Comparison of ENCODE assay signal across 1 cellular context in the genomic region with DNA sequence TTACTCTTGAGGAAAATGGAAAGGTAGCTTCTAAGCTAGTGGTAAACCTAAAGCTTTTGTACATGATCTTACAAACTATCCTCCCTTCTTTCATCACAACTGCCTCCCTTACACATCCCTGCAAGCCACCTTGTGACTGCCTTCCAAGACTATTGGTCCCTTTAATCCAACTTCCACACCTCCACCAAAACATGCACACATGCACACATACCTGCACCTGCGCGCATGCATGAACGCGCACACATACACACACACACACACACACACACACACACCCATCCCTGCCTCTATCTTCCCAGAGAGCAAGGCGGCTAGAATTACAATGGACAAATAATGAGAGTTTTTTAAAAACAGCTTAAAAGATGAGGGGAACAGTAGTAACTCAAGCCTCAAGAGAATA.
TF ChIP-seq lines count a peak whose summit lies in the region.

No MANE protein-coding gene starts in this region.

TF ChIP-seq in IMR-90, 13 proteins besides CTCF, POLR2A, EP300 and RAD21:
- TF ChIP-seq RCOR1 (IDR thresholded peaks at IDR 0.05; ENCODE audit: insufficient replicate concordance, low read length) (no peak), MAZ (IDR thresholded peaks at IDR 0.05; ENCODE audit: borderline replicate concordance, low read depth, low read length) (no peak), CHD1 (IDR thresholded peaks at IDR 0.05; ENCODE audit: low read depth, low read length) (no peak), FOS (IDR thresholded peaks at IDR 0.05; ENCODE audit: low read depth, low read length) (no peak), RFX5 (IDR thresholded peaks at IDR 0.05; ENCODE audit: low read depth, low read length) (no peak), SMC3 (IDR thresholded peaks at IDR 0.05; ENCODE audit: low read depth, low read length) (no peak), MAFK (IDR thresholded peaks at IDR 0.05; ENCODE audit: low read depth, low read length) (no peak), MXI1 (IDR thresholded peaks at IDR 0.05; ENCODE audit: borderline replicate concordance, low read depth, low read length) (no peak), BHLHE40 (IDR thresholded peaks at IDR 0.05; ENCODE audit: low read depth, low read length) (no peak), NFE2L2 (IDR thresholded peaks at IDR 0.05; ENCODE audit: low read depth, low read length) (no peak), CEBPB (IDR thresholded peaks at IDR 0.05; ENCODE audit: low read depth, low read length) (no peak)
- TF ChIP-seq, protein P1, sequence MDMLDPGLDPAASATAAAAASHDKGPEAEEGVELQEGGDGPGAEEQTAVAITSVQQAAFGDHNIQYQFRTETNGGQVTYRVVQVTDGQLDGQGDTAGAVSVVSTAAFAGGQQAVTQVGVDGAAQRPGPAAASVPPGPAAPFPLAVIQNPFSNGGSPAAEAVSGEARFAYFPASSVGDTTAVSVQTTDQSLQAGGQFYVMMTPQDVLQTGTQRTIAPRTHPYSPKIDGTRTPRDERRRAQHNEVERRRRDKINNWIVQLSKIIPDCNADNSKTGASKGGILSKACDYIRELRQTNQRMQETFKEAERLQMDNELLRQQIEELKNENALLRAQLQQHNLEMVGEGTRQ (IDR thresholded peaks at IDR 0.05; ENCODE audit: low read depth, low read length), result no peak
- TF ChIP-seq, protein P2, sequence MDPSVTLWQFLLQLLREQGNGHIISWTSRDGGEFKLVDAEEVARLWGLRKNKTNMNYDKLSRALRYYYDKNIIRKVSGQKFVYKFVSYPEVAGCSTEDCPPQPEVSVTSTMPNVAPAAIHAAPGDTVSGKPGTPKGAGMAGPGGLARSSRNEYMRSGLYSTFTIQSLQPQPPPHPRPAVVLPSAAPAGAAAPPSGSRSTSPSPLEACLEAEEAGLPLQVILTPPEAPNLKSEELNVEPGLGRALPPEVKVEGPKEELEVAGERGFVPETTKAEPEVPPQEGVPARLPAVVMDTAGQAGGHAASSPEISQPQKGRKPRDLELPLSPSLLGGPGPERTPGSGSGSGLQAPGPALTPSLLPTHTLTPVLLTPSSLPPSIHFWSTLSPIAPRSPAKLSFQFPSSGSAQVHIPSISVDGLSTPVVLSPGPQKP (IDR thresholded peaks at IDR 0.05; ENCODE audit: borderline replicate concordance, low read depth, low read length), result no peak
